Comparison of ENCODE assay signal across 8 cellular contexts in genomic region chr2:42046819-42047487, GRCh38. TPM values are rescaled to one million over a fixed set of nuclear protein-coding genes. Genes with fewer than 3 reads are reported as not detected.
DNase-seq lines count a peak whose midpoint lies in the region; ATAC-seq, FAIRE-seq and TF ChIP-seq lines count a peak whose summit lies in the region.

No MANE protein-coding gene starts in this region.

- H3K9me2 ChIP-seq in PC-9 (ENCODE audit: insufficient read depth), result no peaks in the 10 kb centered on the region

- dilution Hi-C loops in endothelial cell of umbilical vein (cut with MboI; ENCODE audit: extremely low pct_ligation_motif_present, low sequenced_read_pairs), result no loop called here

- peaks cover 9% of the 10 kb centered on the region; the same call in 1 of the 2 replicates for H3K4me1 ChIP-seq in PC-9 (replicated peaks; ENCODE audit: insufficient read depth)
- peaks cover 9% of the 10 kb centered on the region for H3K4me1 ChIP-seq in endothelial cell of umbilical vein (ENCODE audit: control insufficient read depth, extremely low read depth, insufficient read depth, low read length)

- no peak for FAIRE-seq in endothelial cell of umbilical vein (lab: Jason Lieb, UNC)

- no peak for TF ChIP-seq POLR2A in endothelial cell of umbilical vein (IDR thresholded peaks at IDR 0.05; ENCODE audit: low read depth, low read length)

- H3K4me3 ChIP-seq in PC-9 (peak overlapping the region; percentile 53; the same call in 1 of the 2 replicates), endothelial cell of umbilical vein (replicated peaks in 1 of 3; ENCODE audit: insufficient read depth in 1 of 3, low read depth in 1 of 3, low read length in 3 of 3) (peak overlapping the region; percentile 42 to 58 (median 51))

- H4K20me1 ChIP-seq in PC-9 (ENCODE audit: insufficient read depth) (no peaks in the 10 kb centered on the region), endothelial cell of umbilical vein (replicated peaks; ENCODE audit: control insufficient read depth, extremely low read depth, insufficient read depth, low read length) (no peaks in the 10 kb centered on the region)

- peak overlapping the region; percentile 96 for H3K4me3 Mint-ChIP-seq in neural crest cell

- POLR2A ChIA-PET in PC-9 (lab: Charles Lee; ENCODE audit: unreplicated experiment), result interaction anchor here (0.6 kb wide), 1 partner anchor 862 kb away, joined by 5 read pairs; no protein-coding TSS in a partner anchor
- POLR2A ChIA-PET in endothelial cell of umbilical vein (lab: Charles Lee), result interaction anchor here (0.6 to 2.0 kb wide), 3 partner anchors 22 to 81 kb away, joined by 4 to 5 read pairs (median 5); no protein-coding TSS in a partner anchor

- H3K9me1 ChIP-seq in endothelial cell of umbilical vein (replicated peaks; ENCODE audit: control insufficient read depth, extremely low read depth, insufficient read depth, low read length), result no peaks in the 10 kb centered on the region

- CTCF ChIA-PET in PC-9 (lab: Charles Lee), result no interaction called here
- CTCF ChIA-PET in endothelial cell of umbilical vein (lab: Charles Lee), result interaction anchor here (1.2 to 3.2 kb wide), 7 partner anchors 22 to 193 kb away, joined by 3 to 11 read pairs (median 5); no protein-coding TSS in a partner anchor

- DNase-seq in activated CD4-positive, alpha-beta T cell treated with anti-CD3 and anti-CD28 coated beads, Interleukin-2, amount 50 U/mL, for 48 hours, result peak; percentile 3 to 6
- no peak for DNase-seq in activated CD4-positive, alpha-beta T cell treated with anti-CD3 and anti-CD28 coated beads for 1 hour
- no peak for DNase-seq in PC-9
- DNase-seq in endothelial cell of umbilical vein (ENCODE audit: low read depth, low spot score), result peak; percentile 20
- no peak for DNase-seq in neural crest cell (ENCODE audit: low read depth, low spot score)
- no peak for DNase-seq in CD1c-positive myeloid dendritic cell (ENCODE audit: extremely low spot score)
- no peak for DNase-seq in NCI-H2029 (lab: John Stamatoyannopoulos, UW)

- H3K9ac ChIP-seq in endothelial cell of umbilical vein (replicated peaks; ENCODE audit: extremely low read depth, insufficient read depth, low read length), result peak overlapping the region; percentile 42

- no peaks in the 10 kb centered on the region for H3K9me3 Mint-ChIP-seq in neural crest cell

- ATAC-seq in GM21381 (IDR thresholded peaks at IDR 0.05; ENCODE audit: unreplicated experiment), result no peak

- H3F3A ChIP-seq in PC-9 (ENCODE audit: insufficient read depth, low read depth), result no peaks in the 10 kb centered on the region

- H3K27me3 ChIP-seq in PC-9 (ENCODE audit: insufficient read depth, low read depth) (peaks cover 16% of the 10 kb centered on the region; the same call in 1 of the 2 replicates), endothelial cell of umbilical vein (ENCODE audit: control insufficient read depth in 2 of 2, insufficient read depth in 2 of 2, low read length in 2 of 2) (peaks cover 14 to 21% of the 10 kb centered on the region in 2 experiments)

- no peak for TF ChIP-seq CTCF in PC-9 (conservative IDR thresholded peaks at IDR 0.05)
- TF ChIP-seq CTCF in endothelial cell of umbilical vein (IDR thresholded peaks at IDR 0.05; ENCODE audit: extremely low read depth in 1 of 2, insufficient read depth in 1 of 2, low read depth in 1 of 2, low read length in 2 of 2), result no peak
- no peak for TF ChIP-seq CTCF in neural crest cell (conservative IDR thresholded peaks at IDR 0.05)

- BruUV-seq in PC-9 (replicated peaks; lab: Mats Ljungman, UMichigan) (no TSS peak), endothelial cell of umbilical vein (replicated peaks; lab: Mats Ljungman, UMichigan) (no TSS peak)

- H3K27ac ChIP-seq in PC-9 (no peak overlapping the region), endothelial cell of umbilical vein (ENCODE audit: insufficient read depth, low read depth, low read length) (no peak overlapping the region)

- peaks cover 7% of the 10 kb centered on the region for H3K27me3 Mint-ChIP-seq in neural crest cell (ENCODE audit: low read depth)

- H3K27ac Mint-ChIP-seq in neural crest cell (ENCODE audit: unreplicated experiment), result peak overlapping the region; percentile 95

- intact Hi-C loops in PC-9 (cut with micrococcal nuclease; ENCODE audit: unreplicated experiment), result loop anchor here (5.0 kb wide), 1 partner anchor 125 kb away; no protein-coding TSS in a partner anchor
- intact Hi-C loops in endothelial cell of umbilical vein (cut with micrococcal nuclease), result loop anchor here (1.0 to 2.0 kb wide), 3 partner anchors 22 to 314 kb away; partner anchors contain the start of gene COX7A2L

- H3K36me3 Mint-ChIP-seq in neural crest cell (ENCODE audit: low read depth), result no peaks in the 10 kb centered on the region

- H3K4me2 ChIP-seq in PC-9 (peak overlapping the region; percentile 74), endothelial cell of umbilical vein (ENCODE audit: insufficient read depth, low read length) (peak overlapping the region; percentile 71)

- H3K4me1 Mint-ChIP-seq in neural crest cell, result peaks cover 74% of the 10 kb centered on the region

- H3K36me3 ChIP-seq in PC-9 (ENCODE audit: low read depth) (no peaks in the 10 kb centered on the region), endothelial cell of umbilical vein (ENCODE audit: control insufficient read depth in 2 of 2, extremely low read depth in 1 of 2, insufficient read depth in 2 of 2, low read length in 2 of 2) (no peaks in the 10 kb centered on the region)

- H3K79me2 ChIP-seq in PC-9 (ENCODE audit: low read depth) (0 out of 2 replicates have a peak, but pooled peaks cover 2% of the 10 kb centered on the region), endothelial cell of umbilical vein (ENCODE audit: control insufficient read depth, insufficient read depth, low read length) (no peaks in the 10 kb centered on the region)

- H3K9me3 ChIP-seq in PC-9 (ENCODE audit: insufficient read depth, low read depth), result no peaks in the 10 kb centered on the region
- H3K9me3 ChIP-seq in endothelial cell of umbilical vein (replicated peaks; ENCODE audit: control insufficient read depth, insufficient read depth, low read length), result no peaks in the 10 kb centered on the region

- H2AFZ ChIP-seq in PC-9 (no peak overlapping the region), endothelial cell of umbilical vein (ENCODE audit: low read depth, low read length) (peak overlapping the region; percentile 76)

TF ChIP-seq in endothelial cell of umbilical vein, 7 proteins besides CTCF, POLR2A, EP300 and RAD21:
- TF ChIP-seq JUN (IDR thresholded peaks at IDR 0.05; ENCODE audit: borderline replicate concordance, insufficient read depth, insufficient read length, low read depth) (no peak), FOS (IDR thresholded peaks at IDR 0.05; ENCODE audit: borderline replicate concordance, insufficient read depth, low read length) (no peak), GATA2 (IDR thresholded peaks at IDR 0.05; ENCODE audit: insufficient read depth, insufficient read length, low read depth, low read length) (no peak), POLR2AphosphoS5 (IDR thresholded peaks at IDR 0.05; ENCODE audit: insufficient read depth, low read depth, low read length) (no peak), MAX (IDR thresholded peaks at IDR 0.05; ENCODE audit: insufficient read depth, insufficient read length) (no peak), EZH2 (IDR thresholded peaks at IDR 0.05; ENCODE audit: borderline replicate concordance, low read depth, low read length, severe bottlenecking) (no peak), MYC (IDR thresholded peaks at IDR 0.05; ENCODE audit: low read depth, low read length) (no peak)

RNA-seq across cellular contexts. Expression of gene PKDCC, which starts 0.9 kb away (rescaled TPM):
- total RNA-seq in PC-9 (2021) (3.9 and 5.5 TPM in 2 replicates), endothelial cell of umbilical vein (5.9 and 6.9 TPM in 2 replicates), neural crest cell (74.4 and 81.9 TPM in 2 replicates)
- polyA plus RNA-seq in endothelial cell of umbilical vein, result 3.0 and 4.1 TPM in 2 replicates
- 3.6 and 3.9 TPM in 2 replicates for polyA plus RNA-seq in endothelial cell of umbilical vein (2011; cell fraction: cytosol; rRNA removed)
- 11.0 and 16.8 TPM in 2 replicates for polyA plus RNA-seq in endothelial cell of umbilical vein (2011; cell fraction: nucleus; rRNA removed)
- polyA plus RNA-seq in endothelial cell of umbilical vein (2012), result 2.4 and 4.7 TPM in 2 replicates
- polyA minus RNA-seq in endothelial cell of umbilical vein, result 4.5 and 4.8 TPM in 2 replicates
- 31.0 TPM for polyA minus RNA-seq in endothelial cell of umbilical vein (2011; cell fraction: cytosol; rRNA and poly(A)+ RNA removed)
- 2.0 and 3.1 TPM in 2 replicates for polyA minus RNA-seq in endothelial cell of umbilical vein (2011; cell fraction: nucleus; rRNA and poly(A)+ RNA removed)

Comparison
In these comparisons a context has a peak if more than half of its experiments do, and no peak if none do; other contexts are left out.
1. DNase-seq: peak in activated CD4-positive, alpha-beta T cell treated with anti-CD3 and anti-CD28 coated beads, Interleukin-2, amount 50 U/mL, for 48 hours (2 of 2) and endothelial cell of umbilical vein (single experiment); none in activated CD4-positive, alpha-beta T cell treated with anti-CD3 and anti-CD28 coated beads for 1 hour (single experiment), PC-9 (0 of 2), neural crest cell (single experiment), CD1c-positive myeloid dendritic cell (single experiment) and NCI-H2029 (single experiment).